Comparison of ENCODE assay signal across 21 cellular contexts in the genomic region with DNA sequence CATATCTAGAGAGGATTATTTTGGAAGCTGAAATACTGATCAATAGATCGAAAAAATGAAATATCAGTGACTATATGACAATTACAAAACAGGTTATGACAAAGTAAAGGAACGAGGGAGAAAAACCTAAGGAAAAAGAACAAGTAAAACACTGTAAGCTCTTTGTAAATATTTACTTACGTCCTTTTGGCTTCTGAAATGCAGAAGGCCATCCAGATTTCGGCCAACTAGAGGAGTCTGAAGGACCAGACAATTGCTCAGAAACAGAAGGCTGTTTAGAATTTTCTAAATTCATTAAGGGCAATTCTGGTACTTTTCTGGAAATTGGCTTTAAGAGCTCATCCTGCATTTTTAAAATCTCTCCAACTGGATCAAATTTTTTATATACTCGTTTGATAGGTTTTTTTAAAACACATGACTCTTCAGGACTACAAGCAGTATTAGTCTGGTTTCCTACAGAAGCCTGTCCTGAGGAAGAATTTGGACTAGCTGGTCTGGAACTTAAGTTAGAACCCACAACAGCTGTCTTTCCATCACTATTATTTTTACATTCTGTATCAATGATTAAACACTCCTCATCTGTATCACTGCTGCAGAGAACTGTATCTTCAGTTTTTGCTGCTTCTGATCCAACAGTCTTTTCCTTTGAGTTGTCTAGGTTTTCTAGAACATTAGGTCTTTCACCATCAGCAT.
"Had no signal": no experiment of that assay in that cellular context is flagged by ENCODE, and none has a peak within 500 bp of the region (broad histone marks: within the 10 kb centered on the region; RNA-seq: fewer than 3 reads in every experiment).

No MANE protein-coding gene starts in this region.

- ATAC-seq: T-cell had no signal

- H3K27ac ChIP-seq: SK-N-MC had no signal

- DNase-seq: activated CD4-positive, alpha-beta memory T cell treated with anti-CD3 and anti-CD28 coated beads, Interleukin-2, amount 10 ng/mL, durations not matched to agents 7 days and 5 days; activated CD4-positive, alpha-beta T cell treated with anti-CD3 and anti-CD28 coated beads, Interleukin-2, amount 10 ng/mL, durations not matched to agents 7 days and 5 days; activated CD4-positive, CD25-positive, alpha-beta regulatory T cell; activated naive CD4-positive, alpha-beta T cell; activated T-cell treated with anti-CD3 and anti-CD28 coated beads for 4 hours; activated T-cell treated with anti-CD3 and anti-CD28 coated beads, Interleukin-2, amount 50 U/mL, for 48 hours; aorta; central memory CD4-positive, alpha-beta T cell; NCI-H1105 treated with DMSO at 0.1 percent for 48 hours; NCI-H1436 treated with DMSO at 0.1 percent for 48 hours; NCI-H187; NCI-H2081; NCI-H446 treated with DMSO at 0.1 percent for 48 hours; NCI-H524 treated with DMSO at 0.1 percent for 48 hours; NCI-H748 treated with DMSO at 0.1 percent for 48 hours; SIG-M5; T-cell; T-helper 2 cell; T1000 had no signal

- FAIRE-seq: TTC549 had no signal

- H3K4me3 ChIP-seq: SK-N-MC had no signal
